Comparison of ENCODE assay signal across 35 cellular contexts in the genomic region with DNA sequence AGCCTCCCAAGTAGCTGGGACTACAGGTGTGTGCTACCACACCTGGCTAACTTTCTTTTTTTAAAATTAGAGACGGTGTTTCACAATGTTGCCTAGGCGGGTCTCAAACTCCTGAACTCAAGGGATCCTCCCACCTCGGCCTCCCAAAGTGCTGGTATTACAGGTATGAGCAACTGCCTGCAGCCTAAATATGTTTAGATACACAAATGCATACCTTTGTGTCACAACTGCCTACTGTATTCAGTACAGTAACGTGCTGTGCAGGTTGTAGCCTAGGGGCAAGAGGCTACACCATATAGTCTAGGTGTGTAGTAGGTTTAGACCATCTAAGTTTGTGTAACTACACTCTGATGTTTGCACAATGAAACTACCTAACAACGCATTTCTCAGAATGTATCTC. TPM values are rescaled to one million over a fixed set of nuclear protein-coding genes. Genes with fewer than 3 reads are reported as not detected.
"Had no signal": no experiment of that assay in that cellular context is flagged by ENCODE, and none has a peak within 500 bp of the region (broad histone marks: within the 10 kb centered on the region; RNA-seq: fewer than 3 reads in every experiment).

No MANE protein-coding gene starts in this region.

- H3K36me3 ChIP-seq: esophagus squamous epithelium, gastrocnemius medialis, left lung, lower lobe of right lung had no signal

- FAIRE-seq: colon, endometrium had no signal

- H3K9me3 Mint-ChIP-seq: dendritic cell treated with granulocyte-macrophage colony-stimulating factor and Interleukin-4, amounts not matched to agents 40 ng/mL and 50 ng/mL, for 4 days; effector memory CD8-positive, alpha-beta T cell; endodermal cell; mesothelial cell of epicardium; naive B cell; naive thymus-derived CD8-positive, alpha-beta T cell had no signal

- H3K27me3 Mint-ChIP-seq: dendritic cell treated with granulocyte-macrophage colony-stimulating factor and Interleukin-4, amounts not matched to agents 40 ng/mL and 50 ng/mL, for 4 days; effector memory CD8-positive, alpha-beta T cell; naive B cell; naive thymus-derived CD8-positive, alpha-beta T cell had no signal

- H3K4me3 ChIP-seq: esophagus squamous epithelium, gastrocnemius medialis, heart right ventricle, left lung, lower lobe of right lung, mucosa of descending colon had no signal

- H3K27ac Mint-ChIP-seq: dendritic cell treated with granulocyte-macrophage colony-stimulating factor and Interleukin-4, amounts not matched to agents 40 ng/mL and 50 ng/mL, for 4 days; effector memory CD8-positive, alpha-beta T cell; mesothelial cell of epicardium; naive B cell; naive thymus-derived CD8-positive, alpha-beta T cell had no signal

- DNase-seq: cortex of kidney; effector CD8-positive, alpha-beta T cell; effector memory CD8-positive, alpha-beta T cell; endodermal cell; erythroblast; esophagus squamous epithelium; foreskin fibroblast; foreskin melanocyte; gastrocnemius medialis; glutamatergic neuron; head of caudate nucleus; heart right ventricle; hippocampal formation; islet precursor cell; left cardiac atrium; left lung; left ventricle myocardium superior; lower lobe of right lung; mesenchymal stem cell; mucosa of descending colon; naive B cell; naive thymus-derived CD8-positive, alpha-beta T cell had no signal

- H3K36me3 Mint-ChIP-seq: naive B cell; naive thymus-derived CD8-positive, alpha-beta T cell had no signal

- H3K27ac ChIP-seq: epithelial cell of prostate, esophagus squamous epithelium, gastrocnemius medialis, heart right ventricle, left lung, lower lobe of right lung had no signal

- ATAC-seq: effector memory CD8-positive, alpha-beta T cell; esophagus mucosa; gastrocnemius medialis; heart right ventricle; left cardiac atrium; left lung; left ventricle myocardium superior; lower lobe of right lung; mucosa of descending colon; naive thymus-derived CD8-positive, alpha-beta T cell had no signal

- H3K4me1 ChIP-seq: gastrocnemius medialis, lower lobe of right lung had no signal

- H3K4me1 Mint-ChIP-seq: endodermal cell, mesothelial cell of epicardium, naive B cell had no signal

- H3K27me3 ChIP-seq: esophagus squamous epithelium, gastrocnemius medialis, heart right ventricle, left lung had no signal

- H3K9me3 ChIP-seq: esophagus squamous epithelium, gastrocnemius medialis, heart right ventricle, left lung, lower lobe of right lung, mucosa of descending colon had no signal

- H3K4me3 Mint-ChIP-seq: dendritic cell treated with granulocyte-macrophage colony-stimulating factor and Interleukin-4, amounts not matched to agents 40 ng/mL and 50 ng/mL, for 4 days; effector memory CD8-positive, alpha-beta T cell; endodermal cell; mesothelial cell of epicardium; naive B cell; naive thymus-derived CD8-positive, alpha-beta T cell had no signal

RNA-seq across cellular contexts. Expression of gene PAK6, which starts 9.5 kb away (rescaled TPM):
- total RNA-seq: dermis microvascular lymphatic vessel endothelial cell; glomerular endothelial cell; lung microvascular endothelial cell; naive thymus-derived CD8-positive, alpha-beta T cell had no signal

RNA-seq across cellular contexts. Expression of gene ANKRD63, which starts 53.5 kb away (rescaled TPM):
- total RNA-seq: dermis microvascular lymphatic vessel endothelial cell, endodermal cell, esophagus mucosa, esophagus squamous epithelium, gastrocnemius medialis, kidney epithelial cell, left lung, lower leg skin, lower lobe of right lung, lung microvascular endothelial cell, mesenteric fat pad, myocyte had no signal
- polyA plus RNA-seq: heart right ventricle had no signal
